ENCODE assay signal across 12 cellular contexts in the genomic region with DNA sequence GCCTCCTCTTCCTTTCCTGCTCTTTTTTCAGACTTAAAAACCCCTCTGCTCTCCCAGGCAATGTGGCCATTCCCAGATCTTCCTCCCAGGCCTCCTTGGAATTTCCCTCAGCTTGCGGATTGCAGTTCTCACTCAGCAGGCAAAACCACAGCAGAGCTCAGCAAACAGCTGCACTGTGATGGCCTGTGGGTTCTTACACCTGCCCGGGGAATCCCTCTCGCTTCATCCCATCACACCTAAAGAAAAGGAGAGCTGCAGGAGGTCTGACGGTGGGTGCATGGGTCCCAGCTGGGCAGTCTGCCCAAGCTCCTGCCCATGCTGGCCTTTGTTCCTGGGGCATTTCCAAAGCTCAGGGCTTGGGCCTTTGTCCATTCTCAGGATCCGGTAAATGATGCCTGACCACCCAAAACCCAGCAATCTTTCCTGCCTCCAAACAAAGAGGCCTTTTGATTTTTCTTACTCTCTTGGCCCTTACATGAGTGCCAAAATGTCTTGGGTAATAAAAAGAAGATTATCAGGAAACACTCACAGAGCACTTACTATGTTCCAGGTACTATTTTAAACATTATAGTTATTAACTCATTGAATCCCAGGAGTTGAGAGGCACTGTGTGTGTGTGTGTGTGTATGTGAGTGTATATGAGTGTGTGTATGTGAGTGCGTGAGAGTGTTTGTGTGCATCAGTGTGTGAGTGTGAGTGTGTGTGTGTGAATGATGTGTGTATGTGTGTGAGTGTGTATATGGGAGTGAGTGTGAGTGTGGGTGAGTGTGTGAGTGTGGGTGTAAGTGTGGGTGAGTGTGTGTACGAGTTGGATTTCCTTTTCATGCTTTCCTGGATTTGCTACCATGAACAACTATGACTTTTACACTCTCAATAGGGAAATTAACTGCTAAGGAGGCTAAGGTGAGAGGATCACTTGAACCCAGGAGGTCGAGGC.
DNase-seq lines count a peak whose midpoint lies in the region; ATAC-seq and TF ChIP-seq lines count a peak whose summit lies in the region.
"Had no signal": no experiment of that assay in that cellular context is flagged by ENCODE, and none has a peak within 500 bp of the region (broad histone marks: within the 10 kb centered on the region; RNA-seq: fewer than 3 reads in every experiment).

No MANE protein-coding gene starts in this region.

- no peak overlapping the region for H4K12ac ChIP-seq in trophoblast cell (ENCODE audit: low read depth, low read length)

- no peak overlapping the region for H4K91ac ChIP-seq in trophoblast cell (ENCODE audit: low read depth, low read length)

- H3K79me1 ChIP-seq in trophoblast cell (ENCODE audit: low read length), result peaks cover 16% of the 10 kb centered on the region

- H2BK5ac ChIP-seq in trophoblast cell (ENCODE audit: low read depth, low read length, poor library complexity), result no peak overlapping the region

- no peak overlapping the region for H3K14ac ChIP-seq in trophoblast cell (ENCODE audit: low read length)

- H3K4me3 ChIP-seq in SK-N-SH (ENCODE audit: low read depth in 2 of 2, low read length in 1 of 2) (no peak overlapping the region), trophoblast cell (ENCODE audit: low read depth, low read length) (no peak overlapping the region), prostate gland (no peak overlapping the region)
- H3K4me3 ChIP-seq: PC-9 had no signal

- CTCF ChIA-PET in SK-N-SH (lab: Yijun Ruan, JAX), result interaction anchor here (1.1 to 2.3 kb wide), 2 partner anchors 34 to 84 kb away, joined by 3 to 13 read pairs (median 6); no protein-coding TSS in a partner anchor
- CTCF ChIA-PET in RWPE1 (lab: Yijun Ruan, JAX), result no interaction called here

- H3K4ac ChIP-seq in trophoblast cell (ENCODE audit: low read depth, low read length), result no peak overlapping the region

- no peak overlapping the region; the same call in 1 of the 2 replicates for H3K9ac ChIP-seq in SK-N-SH
- no peak overlapping the region for H3K9ac ChIP-seq in trophoblast cell (ENCODE audit: low read length)

- H3K27ac ChIP-seq in SK-N-SH (ENCODE audit: low read depth in 2 of 2, low read length in 1 of 2), result peak overlapping the region; percentile 8 to 57; a peak in 3 of 4 replicates
- no peak overlapping the region for H3K27ac ChIP-seq in trophoblast cell (ENCODE audit: low read depth, low read length)
- H3K27ac ChIP-seq in prostate gland, result no peak overlapping the region
- no peak overlapping the region for H3K27ac ChIP-seq in RWPE1
- H3K27ac ChIP-seq: PC-9 had no signal

- H3K9me2 ChIP-seq in SK-N-SH, result no peaks in the 10 kb centered on the region

- H2BK12ac ChIP-seq in trophoblast cell (ENCODE audit: low read length), result no peak overlapping the region

- no peak overlapping the region for H4K8ac ChIP-seq in trophoblast cell (ENCODE audit: low read depth, low read length)

- TF ChIP-seq RAD21 in SK-N-SH (IDR thresholded peaks at IDR 0.05; ENCODE audit: low read length), result no peak

- H3K4me2 ChIP-seq in SK-N-SH, result 0 out of 2 replicates have a peak overlapping the region, but pooled peaks have one; percentile 5
- no peak overlapping the region for H3K4me2 ChIP-seq in trophoblast cell (ENCODE audit: low read length)
- H3K4me2 ChIP-seq: PC-9 had no signal

- H3K9me3 ChIP-seq in SK-N-SH (no peaks in the 10 kb centered on the region), trophoblast cell (ENCODE audit: insufficient read depth, low read depth, low read length) (peaks cover 2% of the 10 kb centered on the region), prostate gland (no peaks in the 10 kb centered on the region)

- H2BK120ac ChIP-seq in trophoblast cell (ENCODE audit: insufficient read depth, low read length, poor library complexity), result no peak overlapping the region

- peak overlapping the region; percentile 64 for H3K23ac ChIP-seq in trophoblast cell (ENCODE audit: low read length)

- WGBS in SK-N-SH (ENCODE audit: low lambda C conversion rate), result 79% methylated on average over 8 of the region's 8 CpGs
- WGBS in trophoblast cell (ENCODE audit: extremely low coverage, insufficient coverage, insufficient read length), result 100% methylated on average over 1 of the region's 8 CpGs
- 59% methylated on average over 8 of the region's 8 CpGs for WGBS in prostate gland

- DNase-seq in HT1080 (ENCODE audit: low read depth) (peak; percentile 53), SK-N-SH (no peak), left ventricle myocardium superior (no peak), trophoblast cell (peak in 1 of 2 donors; percentile 7), prostate gland (ENCODE audit: low spot score) (no peak), NCI-H748 (lab: John Stamatoyannopoulos, UW; ENCODE audit: unreplicated experiment) (no peak), RWPE1 (ENCODE audit: low spot score) (no peak), Ammon's horn (ENCODE audit: low spot score) (no peak)
- DNase-seq: amygdala; naive thymus-derived CD8-positive, alpha-beta T cell; NCI-H2029 had no signal

- TF ChIP-seq POLR2A in prostate gland (IDR thresholded peaks at IDR 0.05), result no peak

- intact Hi-C loops in left ventricle myocardium superior (cut with micrococcal nuclease) (no loop called here), prostate gland (cut with DNase I) (no loop called here)

- POLR2A ChIA-PET in SK-N-SH (lab: Yijun Ruan, JAX) (no interaction called here), RWPE1 (lab: Yijun Ruan, JAX; ENCODE audit: low non-redundant PET) (no interaction called here)

- no peak overlapping the region for H2AK5ac ChIP-seq in trophoblast cell (ENCODE audit: low read length)

- peak; percentile 5 for ATAC-seq in left ventricle myocardium superior
- ATAC-seq: naive thymus-derived CD8-positive, alpha-beta T cell had no signal

- H3K36me3 ChIP-seq in SK-N-SH (replicated peaks in 1 of 2; ENCODE audit: control insufficient read depth in 1 of 2, insufficient read depth in 2 of 2, low read length in 1 of 2) (no peaks in the 10 kb centered on the region), trophoblast cell (ENCODE audit: control insufficient read depth in 1 of 2, insufficient read depth in 2 of 2, low read length in 2 of 2) (no peaks in the 10 kb centered on the region), prostate gland (no peaks in the 10 kb centered on the region)

- H2AFZ ChIP-seq in SK-N-SH (ENCODE audit: low read depth) (peak overlapping the region; percentile 56; the same call in 1 of the 2 replicates), trophoblast cell (ENCODE audit: insufficient read depth, low read length, poor library complexity) (no peak overlapping the region)
- H2AFZ ChIP-seq: PC-9 had no signal

- H3K79me2 ChIP-seq in SK-N-SH (ENCODE audit: insufficient read depth) (no peaks in the 10 kb centered on the region; the same call in 1 of the 2 replicates), trophoblast cell (ENCODE audit: control insufficient read depth, insufficient read depth, low read length, poor library complexity) (no peaks in the 10 kb centered on the region)

- H3K18ac ChIP-seq in trophoblast cell (ENCODE audit: low read length), result no peak overlapping the region

- H3K27me3 ChIP-seq in SK-N-SH (ENCODE audit: insufficient read depth), result no peaks in the 10 kb centered on the region
- no peaks in the 10 kb centered on the region for H3K27me3 ChIP-seq in trophoblast cell (ENCODE audit: insufficient read depth, low read length)
- H3K27me3 ChIP-seq in prostate gland (replicated peaks; ENCODE audit: insufficient read depth), result no peaks in the 10 kb centered on the region

- H3K4me1 ChIP-seq in SK-N-SH (ENCODE audit: control insufficient read depth in 1 of 2, insufficient read depth in 2 of 2, low read depth in 1 of 2, low read length in 1 of 2) (peaks cover 17 to 28% of the 10 kb centered on the region in 2 experiments; a peak in 3 of 4 replicates), trophoblast cell (ENCODE audit: control insufficient read depth in 1 of 2, insufficient read depth in 2 of 2, low read length in 2 of 2) (peaks cover 18 to 35% of the 10 kb centered on the region in 2 experiments), prostate gland (replicated peaks) (no peaks in the 10 kb centered on the region)

- no peak for TF ChIP-seq EP300 in SK-N-SH (IDR thresholded peaks at IDR 0.05; ENCODE audit: borderline replicate concordance in 1 of 2, low read depth in 1 of 2, low read length in 1 of 2)

- peaks cover 33% of the 10 kb centered on the region for H3F3A ChIP-seq in SK-N-SH (replicated peaks; ENCODE audit: insufficient read depth)

- no peaks in the 10 kb centered on the region for H4K20me1 ChIP-seq in SK-N-SH (ENCODE audit: insufficient read depth)

- no peak for TF ChIP-seq CTCF in SK-N-SH (IDR thresholded peaks at IDR 0.05)
- TF ChIP-seq CTCF in prostate gland (IDR thresholded peaks at IDR 0.05), result no peak
- no peak for TF ChIP-seq CTCF in RWPE1 (conservative IDR thresholded peaks at IDR 0.05; ENCODE audit: low read depth)

TF ChIP-seq in SK-N-SH, 30 proteins besides CTCF, POLR2A, EP300 and RAD21:
- TF ChIP-seq SIN3A (IDR thresholded peaks at IDR 0.05; ENCODE audit: borderline replicate concordance, low read depth, low read length), result no peak
- TF ChIP-seq ELF1 (IDR thresholded peaks at IDR 0.05), result no peak
- peak; percentile 36; the same call in 1 of the 2 replicates for TF ChIP-seq TCF12 (IDR thresholded peaks at IDR 0.05)
TF ChIP-seq in SK-N-SH: peak in this region for 1.

Comparison
In these comparisons a context has a peak if more than half of its experiments do, and no peak if none do; other contexts are left out.
1. H3K27ac ChIP-seq: peak in SK-N-SH (2 of 2); none in trophoblast cell (single experiment), prostate gland (0 of 2) and RWPE1 (single experiment).